ENCODE assay signal across 36 cellular contexts in genomic region chr13:37201081-37201480, GRCh38.
"Had no signal": no experiment of that assay in that cellular context is flagged by ENCODE, and none has a peak within 500 bp of the region (broad histone marks: within the 10 kb centered on the region; RNA-seq: fewer than 3 reads in every experiment).

No MANE protein-coding gene starts in this region.

- ATAC-seq: activated CD4-positive, alpha-beta T cell treated with anti-CD3 and anti-CD28 coated beads for 36 hours; activated CD8-positive, alpha-beta memory T cell treated with anti-CD3 and anti-CD28 coated beads, Interleukin-2, amount 10 ng/mL, durations not matched to agents 7 days and 5 days; activated CD8-positive, alpha-beta T cell treated with anti-CD3 and anti-CD28 coated beads, Interleukin-2, amount 10 ng/mL, durations not matched to agents 7 days and 5 days; activated naive CD4-positive, alpha-beta T cell treated with anti-CD3 and anti-CD28 coated beads, Interleukin-2, amount 50 U/mL, for 72 hours; activated T-cell treated with anti-CD3 and anti-CD28 coated beads, Interleukin-2, amount 50 U/mL, for 72 hours; body of pancreas; foreskin keratinocyte; heart left ventricle; left lung; lower lobe of right lung; naive thymus-derived CD8-positive, alpha-beta T cell; right lobe of liver; stimulated activated memory B cell treated with anti-CD40 and anti-IgM and Interleukin-4, amounts not matched to agents 10 μg/mL and 1 μg/mL and 100 μg/mL, for 72 hours; stimulated activated naive CD8-positive, alpha-beta T cell treated with anti-CD3 and anti-CD28 coated beads, Interleukin-15, amount 100 ng/mL, for 72 hours had no signal

- H3K4me1 ChIP-seq: body of pancreas, foreskin keratinocyte, heart left ventricle, left lung, lower lobe of right lung, right lobe of liver, thyroid gland, upper lobe of left lung had no signal

- H3K36me3 Mint-ChIP-seq: activated CD8-positive, alpha-beta memory T cell treated with anti-CD3 and anti-CD28 coated beads, Interleukin-2, amount 10 ng/mL, durations not matched to agents 7 days and 5 days; activated naive CD4-positive, alpha-beta T cell treated with anti-CD3 and anti-CD28 coated beads, Interleukin-2, amount 50 U/mL, for 72 hours; naive thymus-derived CD8-positive, alpha-beta T cell; stimulated activated memory B cell treated with anti-CD40 and anti-IgM and Interleukin-4, amounts not matched to agents 10 μg/mL and 1 μg/mL and 100 μg/mL, for 72 hours had no signal

- H3K27me3 Mint-ChIP-seq: activated CD4-positive, alpha-beta T cell treated with anti-CD3 and anti-CD28 coated beads for 36 hours; activated CD8-positive, alpha-beta memory T cell treated with anti-CD3 and anti-CD28 coated beads, Interleukin-2, amount 10 ng/mL, durations not matched to agents 7 days and 5 days; stimulated activated memory B cell treated with anti-CD40 and anti-IgM and Interleukin-4, amounts not matched to agents 10 μg/mL and 1 μg/mL and 100 μg/mL, for 72 hours; stimulated activated naive CD8-positive, alpha-beta T cell treated with anti-CD3 and anti-CD28 coated beads, Interleukin-15, amount 100 ng/mL, for 72 hours had no signal

- H3K4me1 Mint-ChIP-seq: activated CD4-positive, alpha-beta T cell treated with anti-CD3 and anti-CD28 coated beads for 36 hours; activated CD8-positive, alpha-beta memory T cell treated with anti-CD3 and anti-CD28 coated beads, Interleukin-2, amount 10 ng/mL, durations not matched to agents 7 days and 5 days; naive thymus-derived CD8-positive, alpha-beta T cell; stimulated activated memory B cell treated with anti-CD40 and anti-IgM and Interleukin-4, amounts not matched to agents 10 μg/mL and 1 μg/mL and 100 μg/mL, for 72 hours; stimulated activated naive CD8-positive, alpha-beta T cell treated with anti-CD3 and anti-CD28 coated beads, Interleukin-15, amount 100 ng/mL, for 72 hours had no signal

- H3K9me3 Mint-ChIP-seq: activated naive CD4-positive, alpha-beta T cell treated with anti-CD3 and anti-CD28 coated beads, Interleukin-2, amount 50 U/mL, for 72 hours; stimulated activated memory B cell treated with anti-CD40 and anti-IgM and Interleukin-4, amounts not matched to agents 10 μg/mL and 1 μg/mL and 100 μg/mL, for 72 hours; stimulated activated naive CD8-positive, alpha-beta T cell treated with anti-CD3 and anti-CD28 coated beads, Interleukin-15, amount 100 ng/mL, for 72 hours had no signal

- H3K27me3 ChIP-seq: body of pancreas, cardiac muscle cell, dorsolateral prefrontal cortex, foreskin keratinocyte, heart left ventricle, left lung, right lobe of liver, thyroid gland, upper lobe of left lung had no signal

- H3K36me3 ChIP-seq: cardiac muscle cell, heart left ventricle, left lung, lower lobe of right lung, right lobe of liver, thyroid gland, upper lobe of left lung had no signal

- H3K27ac Mint-ChIP-seq: activated CD4-positive, alpha-beta T cell treated with anti-CD3 and anti-CD28 coated beads for 36 hours; activated CD8-positive, alpha-beta memory T cell treated with anti-CD3 and anti-CD28 coated beads, Interleukin-2, amount 10 ng/mL, durations not matched to agents 7 days and 5 days; activated CD8-positive, alpha-beta T cell treated with anti-CD3 and anti-CD28 coated beads, Interleukin-2, amount 10 ng/mL, durations not matched to agents 7 days and 5 days; activated naive CD4-positive, alpha-beta T cell treated with anti-CD3 and anti-CD28 coated beads, Interleukin-2, amount 50 U/mL, for 72 hours; activated T-cell treated with anti-CD3 and anti-CD28 coated beads, Interleukin-2, amount 50 U/mL, for 72 hours; naive thymus-derived CD8-positive, alpha-beta T cell; stimulated activated memory B cell treated with anti-CD40 and anti-IgM and Interleukin-4, amounts not matched to agents 10 μg/mL and 1 μg/mL and 100 μg/mL, for 72 hours; stimulated activated naive CD8-positive, alpha-beta T cell treated with anti-CD3 and anti-CD28 coated beads, Interleukin-15, amount 100 ng/mL, for 72 hours; T-helper 2 cell treated with Interferon-gamma antibody and Interleukin-4, amounts not matched to agents 5 μg/mL and 100 μg/mL, for 36 hours had no signal

- H3K4me3 ChIP-seq: body of pancreas, cardiac muscle cell, coronary artery, dorsolateral prefrontal cortex, heart left ventricle, left lung, lower lobe of right lung, right lobe of liver, thyroid gland, upper lobe of left lung had no signal

- H3K4me3 Mint-ChIP-seq: activated CD4-positive, alpha-beta T cell treated with anti-CD3 and anti-CD28 coated beads for 36 hours; activated CD8-positive, alpha-beta memory T cell treated with anti-CD3 and anti-CD28 coated beads, Interleukin-2, amount 10 ng/mL, durations not matched to agents 7 days and 5 days; activated CD8-positive, alpha-beta T cell treated with anti-CD3 and anti-CD28 coated beads, Interleukin-2, amount 10 ng/mL, durations not matched to agents 7 days and 5 days; activated T-cell treated with anti-CD3 and anti-CD28 coated beads, Interleukin-2, amount 50 U/mL, for 72 hours; naive thymus-derived CD8-positive, alpha-beta T cell; neural crest cell; stimulated activated memory B cell treated with anti-CD40 and anti-IgM and Interleukin-4, amounts not matched to agents 10 μg/mL and 1 μg/mL and 100 μg/mL, for 72 hours; stimulated activated naive CD8-positive, alpha-beta T cell treated with anti-CD3 and anti-CD28 coated beads, Interleukin-15, amount 100 ng/mL, for 72 hours; T-helper 2 cell treated with Interferon-gamma antibody and Interleukin-4, amounts not matched to agents 5 μg/mL and 100 μg/mL, for 36 hours had no signal

- DNase-seq: activated CD4-positive, alpha-beta T cell treated with anti-CD3 and anti-CD28 coated beads for 36 hours; activated CD4-positive, CD25-positive, alpha-beta regulatory T cell; activated CD8-positive, alpha-beta memory T cell treated with anti-CD3 and anti-CD28 coated beads, Interleukin-2, amount 10 ng/mL, durations not matched to agents 7 days and 5 days; activated CD8-positive, alpha-beta T cell treated with anti-CD3 and anti-CD28 coated beads, Interleukin-2, amount 10 ng/mL, durations not matched to agents 7 days and 5 days; activated naive CD4-positive, alpha-beta T cell; activated T-cell treated with anti-CD3 and anti-CD28 coated beads for 4 hours; activated T-cell treated with anti-CD3 and anti-CD28 coated beads, Interleukin-2, amount 50 U/mL, for 72 hours; anterior cingulate cortex; body of pancreas; cerebellar nuclear complex; dorsolateral prefrontal cortex; effector memory CD4-positive, alpha-beta T cell; erythroblast; foreskin keratinocyte; heart left ventricle; hypothalamus; left lung; lower lobe of right lung; mesenchymal stem cell; naive thymus-derived CD8-positive, alpha-beta T cell; occipital lobe; right lobe of liver; small intestine; stimulated activated CD4-positive, alpha-beta T cell treated with anti-CD3 and anti-CD28 coated beads, Interleukin-1b, Interleukin-23, amount 100 ng/mL, for 48 hours; stimulated activated CD4-positive, alpha-beta T cell treated with anti-CD3 and anti-CD28 coated beads, Interleukin-4, amount 100 ng/mL, for 4 hours; stimulated activated CD8-positive, alpha-beta memory T cell treated with anti-CD3 and anti-CD28 coated beads, Interleukin-4, amount 100 ng/mL, for 48 hours; stimulated activated naive CD8-positive, alpha-beta T cell treated with anti-CD3 and anti-CD28 coated beads, Interleukin-15, amount 100 ng/mL, for 72 hours; T-helper 1 cell; thyroid gland; upper lobe of left lung had no signal

- H3K27ac ChIP-seq: body of pancreas, cardiac muscle cell, coronary artery, dorsolateral prefrontal cortex, foreskin keratinocyte, heart left ventricle, left lung, lower lobe of right lung, right lobe of liver, thyroid gland, upper lobe of left lung had no signal

- H3K9me3 ChIP-seq: body of pancreas, left lung, lower lobe of right lung, right lobe of liver, thyroid gland, upper lobe of left lung had no signal
